In the genomic region with DNA sequence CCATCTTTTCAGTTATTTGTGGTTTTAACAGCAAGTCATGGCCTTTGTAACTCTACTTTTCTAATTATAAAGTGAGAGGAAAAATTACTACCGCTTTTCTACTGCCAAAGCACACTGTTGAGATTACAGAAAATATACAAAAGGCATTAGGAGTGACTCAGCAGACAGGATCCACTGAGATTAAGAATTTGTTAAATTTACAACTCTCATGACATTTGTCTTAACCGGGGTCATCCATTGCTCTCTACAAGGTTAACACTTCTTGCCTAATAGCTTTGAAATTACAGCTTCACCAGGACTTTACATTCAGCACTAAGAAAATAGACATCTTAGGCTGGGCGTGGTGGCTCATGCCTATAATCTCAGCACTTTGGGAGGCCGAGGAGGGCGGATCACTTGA, we compare ENCODE assay signal across 22 cellular contexts.
DNase-seq lines count a peak whose midpoint lies in the region; ATAC-seq, FAIRE-seq and TF ChIP-seq lines count a peak whose summit lies in the region.
"Had no signal": no experiment of that assay in that cellular context is flagged by ENCODE, and none has a peak within 500 bp of the region (broad histone marks: within the 10 kb centered on the region; RNA-seq: fewer than 3 reads in every experiment).

No MANE protein-coding gene starts in this region.

- FAIRE-seq in K562 (lab: Jason Lieb, UNC), result peak; percentile 68
- no peak for FAIRE-seq in frontal cortex (lab: Jason Lieb, UNC)

- H3K4me1 Mint-ChIP-seq in naive thymus-derived CD4-positive, alpha-beta T cell, result peaks cover 0 to 8% (median 0%) of the 10 kb centered on the region in 7 donors
- H3K4me1 Mint-ChIP-seq: activated CD8-positive, alpha-beta memory T cell treated with anti-CD3 and anti-CD28 coated beads, Interleukin-2, amount 10 ng/mL, durations not matched to agents 7 days and 5 days had no signal

- H3K9ac ChIP-seq in K562 (ENCODE audit: insufficient read depth in 1 of 2, low read depth in 2 of 2, low read length in 2 of 2), result no peak overlapping the region

- ATAC-seq in K562, result 0 out of 3 replicates have a peak, but pooled peaks have one; percentile 29
- ATAC-seq in naive thymus-derived CD4-positive, alpha-beta T cell, result peak; percentile 14
- ATAC-seq: activated CD8-positive, alpha-beta memory T cell treated with anti-CD3 and anti-CD28 coated beads, Interleukin-2, amount 10 ng/mL, durations not matched to agents 7 days and 5 days; T-helper 17 cell had no signal

- TF ChIP-seq RAD21 in K562 (CRISPR knock-in tag; conservative IDR thresholded peaks at IDR 0.05 in 1 of 2, IDR thresholded peaks at IDR 0.05 in 1 of 2), result no peak

- H3K4me3 Mint-ChIP-seq in naive thymus-derived CD4-positive, alpha-beta T cell, result no peak overlapping the region
- H3K4me3 Mint-ChIP-seq: activated CD8-positive, alpha-beta memory T cell treated with anti-CD3 and anti-CD28 coated beads, Interleukin-2, amount 10 ng/mL, durations not matched to agents 7 days and 5 days; T-helper 17 cell had no signal

- no peak overlapping the region for H2AFZ ChIP-seq in K562 (ENCODE audit: low read depth, low read length)

- H3K4me2 ChIP-seq in K562 (ENCODE audit: insufficient read depth, low read length), result no peak overlapping the region

- POLR2A ChIA-PET in K562 (lab: Yijun Ruan, JAX), result interaction anchor here (0.6 to 1.6 kb wide), 2 partner anchors 8 to 9 kb away, joined by 3 to 7 read pairs; no protein-coding TSS in a partner anchor
- POLR2A ChIA-PET in naive thymus-derived CD4-positive, alpha-beta T cell (lab: Charles Lee), result no interaction called here

- peaks cover 0 to 8% (median 3%) of the 10 kb centered on the region in 5 donors for H3K36me3 Mint-ChIP-seq in naive thymus-derived CD4-positive, alpha-beta T cell

- H3K79me2 ChIP-seq in K562 (ENCODE audit: control insufficient read depth, insufficient read depth, low read length), result no peaks in the 10 kb centered on the region

- no peaks in the 10 kb centered on the region for H3K9me3 ChIP-seq in K562 (replicated peaks; ENCODE audit: control insufficient read depth, insufficient read depth, low read depth, low read length)
- no peaks in the 10 kb centered on the region for H3K9me3 ChIP-seq in naive thymus-derived CD4-positive, alpha-beta T cell (ENCODE audit: control insufficient read depth in 2 of 3, low read length in 3 of 3)
- no peaks in the 10 kb centered on the region for H3K9me3 ChIP-seq in left ventricle myocardium inferior (replicated peaks)
- H3K9me3 ChIP-seq: BE2C, HAP-1, mucosa of descending colon, sigmoid colon had no signal

- in situ Hi-C loops in K562 (cut with MboI), result no loop called here

- BruUV-seq in K562 (replicated peaks; lab: Mats Ljungman, UMichigan), result no TSS peak

- TF ChIP-seq POLR2A in K562 (conservative IDR thresholded peaks at IDR 0.05), result no peak

- DNase-seq in EH (ENCODE audit: low read depth) (peak; percentile 78), NCI-H226 (peak; percentile 5), K562 (ENCODE audit: extremely low read depth in 1 of 4, low spot score in 3 of 4) (no peak), SKM-1 (lab: John Stamatoyannopoulos, UW; ENCODE audit: unreplicated experiment) (no peak), left ventricle myocardium inferior (no peak), ureter (ENCODE audit: low spot score) (no peak), frontal cortex (ENCODE audit: low spot score in 2 of 2) (no peak)
- DNase-seq in naive thymus-derived CD4-positive, alpha-beta T cell, result no peak
- DNase-seq: activated CD4-positive, CD25-positive, alpha-beta regulatory T cell treated with anti-CD3 and anti-CD28 coated beads, Interleukin-2, amount 50 U/mL, for 72 hours; activated CD8-positive, alpha-beta memory T cell treated with anti-CD3 and anti-CD28 coated beads, Interleukin-2, amount 10 ng/mL, durations not matched to agents 7 days and 5 days; activated gamma-delta T cell; aorta; BE2C; left colon; mucosa of descending colon; NCI-H1048; NCI-H774; sigmoid colon; substantia nigra; T-helper 17 cell had no signal

- no peak for TF ChIP-seq EP300 in K562 (IDR thresholded peaks at IDR 0.05; ENCODE audit: low read length)

- H3K4me1 ChIP-seq in K562 (replicated peaks in 1 of 2; ENCODE audit: control insufficient read depth in 2 of 2, insufficient read depth in 2 of 2, low read length in 2 of 2), result peaks cover 7% of the 10 kb centered on the region in 2 experiments; a peak in 4 of 5 replicates
- no peaks in the 10 kb centered on the region for H3K4me1 ChIP-seq in naive thymus-derived CD4-positive, alpha-beta T cell (ENCODE audit: control insufficient read depth in 2 of 2, insufficient read depth in 2 of 2, low read length in 2 of 2)
- peaks cover 10% of the 10 kb centered on the region for H3K4me1 ChIP-seq in left ventricle myocardium inferior

- H3K9me3 Mint-ChIP-seq in naive thymus-derived CD4-positive, alpha-beta T cell, result no peaks in the 10 kb centered on the region

- CTCF ChIA-PET in K562 (lab: Yijun Ruan, JAX; ENCODE audit: low intra/inter-chr PET ratio), result no interaction called here
- CTCF ChIA-PET in naive thymus-derived CD4-positive, alpha-beta T cell (lab: Charles Lee), result no interaction called here

- intact Hi-C loops in K562 (cut with micrococcal nuclease), result no loop called here
- intact Hi-C loops in naive thymus-derived CD4-positive, alpha-beta T cell (cut with micrococcal nuclease), result no loop called here
- intact Hi-C loops in left ventricle myocardium inferior (cut with micrococcal nuclease), result no loop called here

- H3K27ac ChIP-seq in K562 (ENCODE audit: extremely low read depth, low read depth, low read length), result peak overlapping the region; percentile 6; the same call in 1 of the 3 replicates
- no peak overlapping the region for H3K27ac ChIP-seq in naive thymus-derived CD4-positive, alpha-beta T cell (ENCODE audit: low read depth, low read length)
- no peak overlapping the region for H3K27ac ChIP-seq in left ventricle myocardium inferior (replicated peaks)
- H3K27ac ChIP-seq: coronary artery, sigmoid colon had no signal

- no peak overlapping the region for H3K4me3 ChIP-seq in K562
- no peak overlapping the region for H3K4me3 ChIP-seq in naive thymus-derived CD4-positive, alpha-beta T cell (ENCODE audit: low read length)
- no peak overlapping the region for H3K4me3 ChIP-seq in left ventricle myocardium inferior
- H3K4me3 ChIP-seq: coronary artery, HAP-1, mucosa of descending colon, sigmoid colon had no signal

- H3K27ac Mint-ChIP-seq in naive thymus-derived CD4-positive, alpha-beta T cell, result no peak overlapping the region
- H3K27ac Mint-ChIP-seq: activated CD8-positive, alpha-beta memory T cell treated with anti-CD3 and anti-CD28 coated beads, Interleukin-2, amount 10 ng/mL, durations not matched to agents 7 days and 5 days; T-helper 17 cell had no signal

- no peaks in the 10 kb centered on the region for H4K20me1 ChIP-seq in K562 (replicated peaks; ENCODE audit: control insufficient read depth, insufficient read depth, low read length)

- H3K9me1 ChIP-seq in K562 (ENCODE audit: control insufficient read depth, insufficient read depth, low read length), result no peaks in the 10 kb centered on the region

- H3K36me3 ChIP-seq in K562 (ENCODE audit: control insufficient read depth, insufficient read depth, low read length) (no peaks in the 10 kb centered on the region), left ventricle myocardium inferior (no peaks in the 10 kb centered on the region)
- H3K36me3 ChIP-seq in naive thymus-derived CD4-positive, alpha-beta T cell (ENCODE audit: control insufficient read depth in 2 of 3, insufficient read depth in 3 of 3, low read length in 3 of 3), result no peaks in the 10 kb centered on the region
- H3K36me3 ChIP-seq: BE2C, HAP-1, sigmoid colon had no signal

- TF ChIP-seq CTCF in K562 (IDR thresholded peaks at IDR 0.05 in 2 of 3, conservative IDR thresholded peaks at IDR 0.05 in 1 of 3; ENCODE audit: insufficient read depth in 2 of 3, low read depth in 1 of 3, low read length in 3 of 3) (no peak), left ventricle myocardium inferior (IDR thresholded peaks at IDR 0.05; ENCODE audit: borderline replicate concordance) (no peak)

- H3K27me3 ChIP-seq in K562 (ENCODE audit: control insufficient read depth in 2 of 2, insufficient read depth in 2 of 2, low read length in 2 of 2) (no peaks in the 10 kb centered on the region), left ventricle myocardium inferior (ENCODE audit: low read depth) (no peaks in the 10 kb centered on the region)
- no peaks in the 10 kb centered on the region for H3K27me3 ChIP-seq in naive thymus-derived CD4-positive, alpha-beta T cell (ENCODE audit: control insufficient read depth in 2 of 2, insufficient read depth in 2 of 2, low read length in 2 of 2)
- H3K27me3 ChIP-seq: BE2C, sigmoid colon had no signal

- no peaks in the 10 kb centered on the region for H3K27me3 Mint-ChIP-seq in naive thymus-derived CD4-positive, alpha-beta T cell
- H3K27me3 Mint-ChIP-seq: activated CD8-positive, alpha-beta memory T cell treated with anti-CD3 and anti-CD28 coated beads, Interleukin-2, amount 10 ng/mL, durations not matched to agents 7 days and 5 days; T-helper 17 cell had no signal

- WGBS in K562 (ENCODE audit: insufficient coverage, low coverage, missing lambda C conversion rate), result 17% methylated on average over 5 of the region's 5 CpGs

TF ChIP-seq in K562, 482 proteins besides CTCF, POLR2A, EP300 and RAD21 (continues in another document):
- TF ChIP-seq PHB (CRISPR knock-in tag; IDR thresholded peaks at IDR 0.05) (no peak), PURB (CRISPR knock-in tag; IDR thresholded peaks at IDR 0.05; ENCODE audit: low read depth) (no peak), RAD51 (IDR thresholded peaks at IDR 0.05; ENCODE audit: borderline replicate concordance, low read depth) (no peak), BACH1 (tag; IDR thresholded peaks at IDR 0.05) (0 out of 2 replicates have a peak, but pooled peaks have one; percentile 59), MEIS2 (IDR thresholded peaks at IDR 0.05; ENCODE audit: partially characterized antibody) (peak; percentile 83), ESRRA (IDR thresholded peaks at IDR 0.05; ENCODE audit: borderline replicate concordance, low read depth) (peak; percentile 67; the same call in 1 of the 2 replicates), ZC3H11A (IDR thresholded peaks at IDR 0.05; ENCODE audit: low read depth, low read length) (no peak)
- TF ChIP-seq, protein P1, sequence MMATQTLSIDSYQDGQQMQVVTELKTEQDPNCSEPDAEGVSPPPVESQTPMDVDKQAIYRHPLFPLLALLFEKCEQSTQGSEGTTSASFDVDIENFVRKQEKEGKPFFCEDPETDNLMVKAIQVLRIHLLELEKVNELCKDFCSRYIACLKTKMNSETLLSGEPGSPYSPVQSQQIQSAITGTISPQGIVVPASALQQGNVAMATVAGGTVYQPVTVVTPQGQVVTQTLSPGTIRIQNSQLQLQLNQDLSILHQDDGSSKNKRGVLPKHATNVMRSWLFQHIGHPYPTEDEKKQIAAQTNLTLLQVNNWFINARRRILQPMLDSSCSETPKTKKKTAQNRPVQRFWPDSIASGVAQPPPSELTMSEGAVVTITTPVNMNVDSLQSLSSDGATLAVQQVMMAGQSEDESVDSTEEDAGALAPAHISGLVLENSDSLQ (IDR thresholded peaks at IDR 0.05), result peak; percentile 38; the same call in 1 of the 2 replicates

Comparison
In these comparisons a context has a peak if more than half of its experiments do, and no peak if none do; other contexts are left out.
1. DNase-seq: peak in EH (single experiment) and NCI-H226 (single experiment); none in K562 (0 of 4), naive thymus-derived CD4-positive, alpha-beta T cell (0 of 9), SKM-1 (single experiment), left ventricle myocardium inferior (single experiment), ureter (single experiment) and frontal cortex (0 of 2).